22 cellular contexts compared by ENCODE assay signal in the genomic region with DNA sequence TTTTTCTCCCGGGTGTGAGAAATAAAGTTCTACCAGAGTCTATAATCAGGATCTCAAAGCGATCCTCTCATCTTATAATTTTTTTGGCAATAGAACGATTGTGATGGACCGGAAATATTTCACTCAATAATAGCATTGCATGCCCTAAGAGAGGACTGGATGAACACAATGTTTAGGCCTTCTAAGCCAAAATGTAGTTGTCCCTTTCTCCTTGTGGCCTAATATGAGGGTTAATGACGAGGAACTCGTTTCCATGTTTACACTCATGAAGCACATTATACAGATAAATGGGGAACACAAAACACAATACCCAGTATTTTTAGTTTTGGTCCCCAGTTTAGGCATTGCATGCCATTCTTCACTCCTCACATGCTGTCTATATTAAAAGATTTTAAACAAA. TPM values are rescaled to one million over a fixed set of nuclear protein-coding genes. Genes with fewer than 3 reads are reported as not detected.
"Had no signal": no experiment of that assay in that cellular context is flagged by ENCODE, and none has a peak within 500 bp of the region (broad histone marks: within the 10 kb centered on the region; RNA-seq: fewer than 3 reads in every experiment).

No MANE protein-coding gene starts in this region.

- H3K9ac ChIP-seq: neural progenitor cell had no signal

- H2AFZ ChIP-seq: neural progenitor cell had no signal

- H3K36me3 Mint-ChIP-seq: neural progenitor cell, T-cell had no signal

- H3K9me3 ChIP-seq: colonic mucosa, lower lobe of right lung, thoracic aorta, upper lobe of left lung had no signal

- H3K4me1 ChIP-seq: foreskin keratinocyte had no signal

- DNase-seq: activated CD4-positive, alpha-beta T cell treated with anti-CD3 and anti-CD28 coated beads, Interleukin-2, amount 10 ng/mL, durations not matched to agents 7 days and 5 days; activated CD8-positive, alpha-beta T cell treated with anti-CD3 and anti-CD28 coated beads for 36 hours; activated gamma-delta T cell treated with Interleukin-2 at 50 U/mL for 16 hours; aorta; colonic mucosa; foreskin keratinocyte; kidney; lower lobe of right lung; naive B cell; spleen; stimulated activated CD4-positive, alpha-beta T cell treated with anti-CD3 and anti-CD28 coated beads, Interleukin-4, amount 100 ng/mL, for 1 hour; stimulated activated naive CD4-positive, alpha-beta T cell; T-cell; upper lobe of left lung had no signal

- FAIRE-seq: kidney had no signal

- H3K4me1 Mint-ChIP-seq: central memory CD8-positive, alpha-beta T cell had no signal

- H3K36me3 ChIP-seq: colonic mucosa, lower lobe of right lung, neural progenitor cell, spleen, thoracic aorta, upper lobe of left lung had no signal

- H3K4me2 ChIP-seq: neural progenitor cell had no signal

- ATAC-seq: activated CD4-positive, CD25-positive, alpha-beta regulatory T cell treated with anti-CD3 and anti-CD28 coated beads, Interleukin-2, amount 50 U/mL, for 24 hours; activated CD8-positive, alpha-beta T cell treated with anti-CD3 and anti-CD28 coated beads for 36 hours; foreskin keratinocyte; lower lobe of right lung; T-cell had no signal

- H3K4me3 ChIP-seq: colonic mucosa, lower lobe of right lung, neural progenitor cell, spleen, thoracic aorta, upper lobe of left lung had no signal

- H3K4me3 Mint-ChIP-seq: activated CD4-positive, alpha-beta T cell treated with anti-CD3 and anti-CD28 coated beads, Interleukin-2, amount 10 ng/mL, durations not matched to agents 7 days and 5 days; activated CD8-positive, alpha-beta T cell treated with anti-CD3 and anti-CD28 coated beads for 36 hours; activated naive CD4-positive, alpha-beta T cell treated with anti-CD3 and anti-CD28 coated beads, Interleukin-2, amount 50 U/mL, for 24 hours; central memory CD8-positive, alpha-beta T cell; neural progenitor cell; T-cell; T-helper 2 cell treated with Interferon-gamma antibody and Interleukin-4, amounts not matched to agents 5 μg/mL and 100 μg/mL, for 36 hours had no signal

- H3K27ac ChIP-seq: colonic mucosa, epithelial cell of prostate, foreskin keratinocyte, lower lobe of right lung, neural progenitor cell, spleen, thoracic aorta, upper lobe of left lung, VCaP had no signal

- H3K27ac Mint-ChIP-seq: activated CD4-positive, alpha-beta T cell treated with anti-CD3 and anti-CD28 coated beads, Interleukin-2, amount 10 ng/mL, durations not matched to agents 7 days and 5 days; activated CD8-positive, alpha-beta T cell treated with anti-CD3 and anti-CD28 coated beads for 36 hours; activated naive CD4-positive, alpha-beta T cell treated with anti-CD3 and anti-CD28 coated beads, Interleukin-2, amount 50 U/mL, for 24 hours; neural progenitor cell; T-cell; T-helper 2 cell treated with Interferon-gamma antibody and Interleukin-4, amounts not matched to agents 5 μg/mL and 100 μg/mL, for 36 hours had no signal

- H3K9me3 Mint-ChIP-seq: activated naive CD4-positive, alpha-beta T cell treated with anti-CD3 and anti-CD28 coated beads, Interleukin-2, amount 50 U/mL, for 24 hours; central memory CD8-positive, alpha-beta T cell had no signal

RNA-seq across cellular contexts. Expression of gene TBX15, which starts 5.9 kb away (rescaled TPM):
- total RNA-seq: activated CD4-positive, alpha-beta T cell treated with anti-CD3 and anti-CD28 coated beads, Interleukin-2, amount 10 ng/mL, durations not matched to agents 7 days and 5 days; activated CD8-positive, alpha-beta T cell treated with anti-CD3 and anti-CD28 coated beads for 36 hours; foreskin keratinocyte had no signal
- polyA plus RNA-seq: foreskin keratinocyte had no signal
